In genomic region chr21:26064506-26064905, GRCh38 we compare ENCODE assay signal across 23 cellular contexts.
"Had no signal": no experiment of that assay in that cellular context is flagged by ENCODE, and none has a peak within 500 bp of the region (broad histone marks: within the 10 kb centered on the region; RNA-seq: fewer than 3 reads in every experiment).

No MANE protein-coding gene starts in this region.

- H3K79me2 ChIP-seq: parathyroid adenoma had no signal

- DNase-seq: colonic mucosa; effector memory CD4-positive, alpha-beta T cell; hypothalamus; left ventricle myocardium superior; lower lobe of right lung; mucosa of descending colon; naive B cell; right lobe of liver; small intestine; stimulated activated CD4-positive, alpha-beta T cell treated with anti-CD3 and anti-CD28 coated beads, Interleukin-15, amount 100 ng/mL, for 24 hours; stimulated activated CD4-positive, alpha-beta T cell treated with anti-CD3 and anti-CD28 coated beads, Interleukin-2, amount 100 ng/mL, for 48 hours; stimulated activated naive B cell treated with anti-CD40 and anti-IgM and Interleukin-4, amounts not matched to agents 10 μg/mL and 1 μg/mL and 100 μg/mL, for 72 hours had no signal

- H3K4me1 ChIP-seq: colonic mucosa, lower lobe of right lung, parathyroid adenoma had no signal

- H3K9me3 ChIP-seq: colonic mucosa, lower lobe of right lung, mucosa of descending colon, right lobe of liver, thoracic aorta, tibial nerve, upper lobe of left lung had no signal

- H3K4me3 ChIP-seq: colonic mucosa, lower lobe of right lung, mucosa of descending colon, right lobe of liver, thoracic aorta, tibial nerve, upper lobe of left lung had no signal

- H3K36me3 Mint-ChIP-seq: mesothelial cell of epicardium; natural killer cell treated with Interleukin-12 subunit alpha and Interleukin-12 subunit beta and Interleukin-15 and Interleukin-18, amount 100 ng/mL, for 72 hours had no signal

- H3K4me3 Mint-ChIP-seq: dendritic cell treated with granulocyte-macrophage colony-stimulating factor and Interleukin-4, amounts not matched to agents 40 ng/mL and 50 ng/mL, for 4 days; memory B cell; mesothelial cell of epicardium; naive B cell; natural killer cell treated with Interleukin-12 subunit alpha and Interleukin-12 subunit beta and Interleukin-15 and Interleukin-18, amount 100 ng/mL, for 72 hours; neural crest cell; stimulated activated naive B cell treated with anti-CD40 and anti-IgM and Interleukin-4, amounts not matched to agents 10 μg/mL and 1 μg/mL and 100 μg/mL, for 72 hours; stimulated activated naive CD8-positive, alpha-beta T cell treated with anti-CD3 and anti-CD28 coated beads, Interleukin-15, Interleukin-2, amounts not matched to agents 100 ng/mL and 50 ng/mL, for 24 hours had no signal

- H3K27ac ChIP-seq: colonic mucosa, lower lobe of right lung, parathyroid adenoma, right lobe of liver, thoracic aorta, tibial nerve, upper lobe of left lung had no signal

- H3K27me3 ChIP-seq: colonic mucosa, right lobe of liver, tibial nerve, upper lobe of left lung had no signal

- H3K27me3 Mint-ChIP-seq: dendritic cell treated with granulocyte-macrophage colony-stimulating factor and Interleukin-4, amounts not matched to agents 40 ng/mL and 50 ng/mL, for 4 days; memory B cell; naive B cell; progenitor cell of endocrine pancreas; stimulated activated naive B cell treated with anti-CD40 and anti-IgM and Interleukin-4, amounts not matched to agents 10 μg/mL and 1 μg/mL and 100 μg/mL, for 72 hours; stimulated activated naive CD8-positive, alpha-beta T cell treated with anti-CD3 and anti-CD28 coated beads, Interleukin-15, Interleukin-2, amounts not matched to agents 100 ng/mL and 50 ng/mL, for 24 hours had no signal

- ATAC-seq: left ventricle myocardium superior; lower lobe of right lung; mucosa of descending colon; natural killer cell treated with Interleukin-12 subunit alpha and Interleukin-12 subunit beta and Interleukin-15 and Interleukin-18, amount 100 ng/mL, for 72 hours; right lobe of liver; stimulated activated naive B cell treated with anti-CD40 and anti-IgM and Interleukin-4, amounts not matched to agents 10 μg/mL and 1 μg/mL and 100 μg/mL, for 72 hours had no signal

- H3K9ac ChIP-seq: parathyroid adenoma had no signal

- H3K27ac Mint-ChIP-seq: dendritic cell treated with granulocyte-macrophage colony-stimulating factor and Interleukin-4, amounts not matched to agents 40 ng/mL and 50 ng/mL, for 4 days; memory B cell; mesothelial cell of epicardium; natural killer cell treated with Interleukin-12 subunit alpha and Interleukin-12 subunit beta and Interleukin-15 and Interleukin-18, amount 100 ng/mL, for 72 hours; progenitor cell of endocrine pancreas; stimulated activated naive B cell treated with anti-CD40 and anti-IgM and Interleukin-4, amounts not matched to agents 10 μg/mL and 1 μg/mL and 100 μg/mL, for 72 hours; stimulated activated naive CD8-positive, alpha-beta T cell treated with anti-CD3 and anti-CD28 coated beads, Interleukin-15, Interleukin-2, amounts not matched to agents 100 ng/mL and 50 ng/mL, for 24 hours had no signal

- H3K36me3 ChIP-seq: colonic mucosa, lower lobe of right lung, right lobe of liver, thoracic aorta, tibial nerve, upper lobe of left lung had no signal

- H3K9me3 Mint-ChIP-seq: dendritic cell treated with granulocyte-macrophage colony-stimulating factor and Interleukin-4, amounts not matched to agents 40 ng/mL and 50 ng/mL, for 4 days; memory B cell; mesothelial cell of epicardium; natural killer cell treated with Interleukin-12 subunit alpha and Interleukin-12 subunit beta and Interleukin-15 and Interleukin-18, amount 100 ng/mL, for 72 hours; stimulated activated naive B cell treated with anti-CD40 and anti-IgM and Interleukin-4, amounts not matched to agents 10 μg/mL and 1 μg/mL and 100 μg/mL, for 72 hours; stimulated activated naive CD8-positive, alpha-beta T cell treated with anti-CD3 and anti-CD28 coated beads, Interleukin-15, Interleukin-2, amounts not matched to agents 100 ng/mL and 50 ng/mL, for 24 hours had no signal
